9 cellular contexts compared by ENCODE assay signal in the genomic region with DNA sequence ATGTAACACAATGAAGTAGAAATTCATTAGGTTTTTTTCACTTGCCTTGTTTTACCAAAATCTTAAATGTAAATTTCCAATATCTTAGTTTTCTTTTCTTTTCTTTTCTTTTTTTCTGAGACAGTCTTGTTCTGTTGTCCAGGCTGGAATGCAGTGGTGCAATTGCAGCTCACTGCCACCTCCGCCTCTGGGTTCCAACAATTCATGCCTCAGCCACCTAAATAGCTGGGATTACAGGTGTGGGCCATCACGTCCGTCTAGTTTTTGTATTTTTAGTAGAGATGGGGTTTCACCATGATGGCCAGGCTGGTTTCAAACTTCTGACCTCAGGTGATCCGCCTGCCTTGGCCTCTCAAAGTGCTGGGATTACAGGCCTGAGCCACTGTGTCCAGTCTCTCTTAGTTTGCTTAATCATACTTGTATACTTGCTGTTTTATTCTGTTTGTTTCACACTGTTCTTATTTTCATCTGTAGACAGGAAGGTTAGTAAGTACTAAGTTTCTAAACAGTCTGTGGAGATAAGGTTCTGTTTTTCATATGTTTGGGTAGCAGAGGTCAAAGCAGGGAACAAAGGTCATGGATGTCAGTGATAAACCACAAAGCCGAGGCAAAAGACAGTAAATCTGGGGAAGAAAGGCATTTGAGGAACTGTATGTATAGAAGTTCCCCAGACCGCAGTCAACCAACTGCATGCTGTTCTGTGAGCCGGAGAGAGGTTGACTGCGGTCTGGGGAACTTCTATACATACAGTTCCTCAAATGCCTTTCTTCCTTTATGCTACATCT.
DNase-seq lines count a peak whose midpoint lies in the region; ATAC-seq, FAIRE-seq and TF ChIP-seq lines count a peak whose summit lies in the region.
"Had no signal": no experiment of that assay in that cellular context is flagged by ENCODE, and none has a peak within 500 bp of the region (broad histone marks: within the 10 kb centered on the region; RNA-seq: fewer than 3 reads in every experiment).

No MANE protein-coding gene starts in this region.

- TF ChIP-seq CTCF in astrocyte (IDR thresholded peaks at IDR 0.05; ENCODE audit: insufficient read depth, low read depth, low read length) (no peak), smooth muscle cell (IDR thresholded peaks at IDR 0.05; ENCODE audit: borderline replicate concordance, insufficient read depth, poor library complexity, severe bottlenecking) (no peak)

- peaks cover 62% of the 10 kb centered on the region for H3F3A ChIP-seq in smooth muscle cell (ENCODE audit: low read depth)

- no peak overlapping the region for H3K4me3 Mint-ChIP-seq in astrocyte (ENCODE audit: unreplicated experiment)

- no peaks in the 10 kb centered on the region for H3K9me3 Mint-ChIP-seq in astrocyte (ENCODE audit: unreplicated experiment)

- FAIRE-seq in astrocyte (lab: Jason Lieb, UNC) = no peak

- DNase-seq in astrocyte (ENCODE audit: low read depth) = no peak
- DNase-seq in smooth muscle cell (lab: John Stamatoyannopoulos, UW; ENCODE audit: unreplicated experiment) = no peak
- DNase-seq in iPS-NIHi11 (ENCODE audit: low spot score) = no peak
- DNase-seq in NCI-H2029 (lab: John Stamatoyannopoulos, UW) = no peak
- DNase-seq in HEK293T (ENCODE audit: extremely low spot score) = no peak
- DNase-seq: WERI-Rb-1 had no signal

- H3K27me3 Mint-ChIP-seq in astrocyte (ENCODE audit: low read depth, unreplicated experiment) = no peaks in the 10 kb centered on the region

- no peaks in the 10 kb centered on the region for H3K27me3 ChIP-seq in astrocyte (ENCODE audit: insufficient read depth, low read length)
- H3K27me3 ChIP-seq in smooth muscle cell (ENCODE audit: low read depth) = no peaks in the 10 kb centered on the region

- H3K4me3 ChIP-seq in astrocyte (ENCODE audit: insufficient read depth, low read depth, low read length) (no peak overlapping the region), smooth muscle cell (no peak overlapping the region)

- CTCF ChIA-PET in HEK293T (lab: Yijun Ruan, JAX) = no interaction called here

- H3K4me1 ChIP-seq in astrocyte (ENCODE audit: insufficient read depth, low read length) (peaks cover 62% of the 10 kb centered on the region), smooth muscle cell (ENCODE audit: low read depth) (peaks cover 32% of the 10 kb centered on the region)

- ATAC-seq in GM19438 (IDR thresholded peaks at IDR 0.05; ENCODE audit: low read depth, unreplicated experiment) (peak; percentile 74), HG03135 (IDR thresholded peaks at IDR 0.05; ENCODE audit: unreplicated experiment) (peak; percentile 48), HG02970 (IDR thresholded peaks at IDR 0.05; ENCODE audit: low FRiP score, unreplicated experiment) (no peak)

- H3K79me2 ChIP-seq in astrocyte (ENCODE audit: insufficient read depth, low read length) (peaks cover 92% of the 10 kb centered on the region), smooth muscle cell (ENCODE audit: low read depth) (peaks cover 90% of the 10 kb centered on the region)

- H3K36me3 Mint-ChIP-seq in astrocyte (ENCODE audit: low read depth, unreplicated experiment) = peaks cover 28% of the 10 kb centered on the region

- H3K9ac ChIP-seq in astrocyte (ENCODE audit: low read length) = no peak overlapping the region
- peak overlapping the region; percentile 13 for H3K9ac ChIP-seq in smooth muscle cell (ENCODE audit: low read depth)

- POLR2A ChIA-PET in HEK293T (lab: Yijun Ruan, JAX) = interaction anchor here (1.2 kb wide), 1 partner anchor 246 kb away, joined by 3 read pairs; no protein-coding TSS in a partner anchor

- H3K36me3 ChIP-seq in astrocyte (ENCODE audit: insufficient read depth, low read length) = peaks cover 36% of the 10 kb centered on the region
- peaks cover 3% of the 10 kb centered on the region for H3K36me3 ChIP-seq in smooth muscle cell (ENCODE audit: low read depth)

- H4K20me1 ChIP-seq in astrocyte (ENCODE audit: insufficient read depth, low read length) (peaks cover 56% of the 10 kb centered on the region), smooth muscle cell (ENCODE audit: low read depth) (peaks cover 97% of the 10 kb centered on the region)

- peak overlapping the region; percentile 70 for H3K27ac Mint-ChIP-seq in astrocyte (ENCODE audit: unreplicated experiment)

- H3K27ac ChIP-seq in astrocyte (ENCODE audit: low read depth, low read length) (peak overlapping the region; percentile 28), smooth muscle cell (ENCODE audit: low read depth) (peak overlapping the region; percentile 96)
- H3K27ac ChIP-seq: WERI-Rb-1 had no signal

- H3K9me3 ChIP-seq in astrocyte (ENCODE audit: insufficient read depth, low read depth, low read length) = no peaks in the 10 kb centered on the region
- H3K9me3 ChIP-seq in smooth muscle cell (replicated peaks; ENCODE audit: low read depth) = no peaks in the 10 kb centered on the region

- H2AFZ ChIP-seq in astrocyte (ENCODE audit: low read depth, low read length) = no peak overlapping the region
- H2AFZ ChIP-seq in smooth muscle cell (ENCODE audit: low read depth) = no peak overlapping the region

- H3K4me2 ChIP-seq in astrocyte (ENCODE audit: low read length) (no peak overlapping the region), smooth muscle cell (peak overlapping the region; percentile 43)

- WGBS in smooth muscle cell (ENCODE audit: low lambda C conversion rate) = 50% methylated on average over 8 of the region's 8 CpGs

- H3K4me1 Mint-ChIP-seq in astrocyte (ENCODE audit: low read depth, unreplicated experiment) = peaks cover 84% of the 10 kb centered on the region

TF ChIP-seq in HEK293T, 16 proteins besides CTCF, POLR2A, EP300 and RAD21:
- no peak for TF ChIP-seq SP1 (IDR thresholded peaks at IDR 0.05)
- no peak for TF ChIP-seq FOXM1 (IDR thresholded peaks at IDR 0.05; ENCODE audit: borderline replicate concordance)
- no peak for TF ChIP-seq NFRKB (IDR thresholded peaks at IDR 0.05)
- no peak for TF ChIP-seq TARDBP (IDR thresholded peaks at IDR 0.05)
- TF ChIP-seq, protein P1, sequence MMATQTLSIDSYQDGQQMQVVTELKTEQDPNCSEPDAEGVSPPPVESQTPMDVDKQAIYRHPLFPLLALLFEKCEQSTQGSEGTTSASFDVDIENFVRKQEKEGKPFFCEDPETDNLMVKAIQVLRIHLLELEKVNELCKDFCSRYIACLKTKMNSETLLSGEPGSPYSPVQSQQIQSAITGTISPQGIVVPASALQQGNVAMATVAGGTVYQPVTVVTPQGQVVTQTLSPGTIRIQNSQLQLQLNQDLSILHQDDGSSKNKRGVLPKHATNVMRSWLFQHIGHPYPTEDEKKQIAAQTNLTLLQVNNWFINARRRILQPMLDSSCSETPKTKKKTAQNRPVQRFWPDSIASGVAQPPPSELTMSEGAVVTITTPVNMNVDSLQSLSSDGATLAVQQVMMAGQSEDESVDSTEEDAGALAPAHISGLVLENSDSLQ (IDR thresholded peaks at IDR 0.05) = no peak
- no peak for TF ChIP-seq FOXK2 (IDR thresholded peaks at IDR 0.05)
- no peak for TF ChIP-seq ELF4 (IDR thresholded peaks at IDR 0.05)
- TF ChIP-seq HDGF (IDR thresholded peaks at IDR 0.05; ENCODE audit: borderline replicate concordance) = no peak
- TF ChIP-seq FOXA1 (IDR thresholded peaks at IDR 0.05) = no peak
- TF ChIP-seq LEF1 (IDR thresholded peaks at IDR 0.05; ENCODE audit: borderline replicate concordance) = no peak
- TF ChIP-seq CTBP1 (IDR thresholded peaks at IDR 0.05; ENCODE audit: borderline replicate concordance) = no peak
- no peak for TF ChIP-seq SUZ12 (IDR thresholded peaks at IDR 0.05)
- TF ChIP-seq ARNT (IDR thresholded peaks at IDR 0.05) = no peak
- TF ChIP-seq ZNF384 (IDR thresholded peaks at IDR 0.05) = no peak
- TF ChIP-seq BHLHE40 (IDR thresholded peaks at IDR 0.05; ENCODE audit: borderline replicate concordance) = no peak
- no peak for TF ChIP-seq L3MBTL2 (conservative IDR thresholded peaks at IDR 0.05)
